In the genomic region with DNA sequence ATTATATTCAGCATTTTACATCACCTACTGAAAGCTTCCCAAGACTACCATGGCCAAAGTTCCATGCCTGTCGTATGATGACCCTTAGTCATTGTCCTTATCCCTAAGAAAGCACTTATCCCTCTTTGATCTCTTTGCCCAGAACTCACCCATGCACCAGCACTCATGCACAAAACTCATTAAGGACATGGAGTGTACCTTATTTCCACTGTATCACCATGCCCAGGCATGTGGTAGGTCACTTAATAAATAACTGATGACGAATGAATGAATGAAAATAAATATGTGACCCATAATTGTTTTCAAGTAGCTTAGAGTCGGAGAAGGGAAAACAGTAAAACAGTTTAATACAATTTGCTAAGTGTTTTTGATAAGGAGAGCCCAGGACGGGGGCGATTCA, we compare ENCODE assay signal across 32 cellular contexts.
"Had no signal": no experiment of that assay in that cellular context is flagged by ENCODE, and none has a peak within 500 bp of the region (broad histone marks: within the 10 kb centered on the region; RNA-seq: fewer than 3 reads in every experiment).

No MANE protein-coding gene starts in this region.

- DNase-seq: activated B cell treated with CpG ODN at 0.5 μM for 24 hours; activated CD4-positive, alpha-beta memory T cell treated with anti-CD3 and anti-CD28 coated beads for 36 hours; activated CD4-positive, alpha-beta T cell treated with anti-CD3 and anti-CD28 coated beads for 4 hours; activated CD4-positive, alpha-beta T cell treated with anti-CD3 and anti-CD28 coated beads, Interleukin-2, amount 50 U/mL, for 1 hour; activated CD4-positive, CD25-positive, alpha-beta regulatory T cell treated with anti-CD3 and anti-CD28 coated beads, Interleukin-2, amount 50 U/mL, for 72 hours; activated CD8-positive, alpha-beta memory T cell treated with anti-CD3 and anti-CD28 coated beads, Interleukin-2, amount 50 U/mL, for 4 hours; activated gamma-delta T cell treated with Interleukin-2 at 50 U/mL for 16 hours; activated naive CD4-positive, alpha-beta T cell treated with anti-CD3 and anti-CD28 coated beads for 36 hours; activated T-cell treated with anti-CD3 and anti-CD28 coated beads for 4 hours; activated T-cell treated with anti-CD3 and anti-CD28 coated beads, Interleukin-2, amount 50 U/mL, for 4 hours; adrenal gland; anterior cingulate cortex; NCI-H1092 treated with DMSO at 0.1 percent for 48 hours; NCI-H1417; NCI-H146; NCI-H187; NCI-H2029 treated with DMSO at 0.1 percent for 48 hours; NCI-H2107; NCI-H2171; NCI-H524; NCI-H69; NCI-H82; PC-3; Peyer's patch; RPMI8226; SHP77 treated with DMSO at 0.1 percent for 48 hours; SK-N-SH; T-helper 17 cell had no signal

- ATAC-seq: activated naive CD4-positive, alpha-beta T cell treated with anti-CD3 and anti-CD28 coated beads, Interleukin-2, amount 50 U/mL, for 72 hours; PC-3; T-helper 17 cell had no signal

- H3K4me1 ChIP-seq: adrenal gland, Peyer's patch, SJSA1 had no signal

- H3K36me3 ChIP-seq: adrenal gland, Peyer's patch, SJSA1 had no signal

- H3K27ac ChIP-seq: adrenal gland, KMS-11, Peyer's patch, SJSA1, VCaP had no signal

- H3K9me3 ChIP-seq: adrenal gland, Peyer's patch, SJSA1, SK-N-SH had no signal

- H3K27me3 ChIP-seq: adrenal gland, Peyer's patch, SJSA1 had no signal

- H3K4me3 ChIP-seq: adrenal gland, Peyer's patch, SJSA1 had no signal
